Comparison of ENCODE assay signal across 13 cellular contexts in the genomic region with DNA sequence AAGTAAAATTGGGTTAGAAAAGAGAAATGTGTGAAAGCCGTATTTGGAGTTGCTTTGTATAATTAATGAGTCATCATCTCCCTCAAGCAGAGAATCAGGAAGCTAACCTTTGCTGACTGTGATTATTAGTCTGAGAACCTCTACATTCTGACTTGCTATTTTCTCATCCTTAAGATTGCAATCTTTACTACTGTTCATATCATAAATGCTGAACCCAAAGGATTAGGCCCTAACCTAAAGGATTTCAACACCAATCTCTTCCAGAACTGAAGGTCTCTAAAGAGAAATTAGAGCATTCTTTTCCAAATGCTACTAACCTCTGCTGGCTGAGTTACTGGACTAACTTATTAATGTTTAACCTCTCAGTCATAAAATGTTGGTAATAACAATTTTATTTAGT.
A peak's percentile ranks its signal among the peaks of the same experiment; 100 is the strongest.
DNase-seq lines count a peak whose midpoint lies in the region; ATAC-seq and TF ChIP-seq lines count a peak whose summit lies in the region.
"Had no signal": no experiment of that assay in that cellular context is flagged by ENCODE, and none has a peak within 500 bp of the region (broad histone marks: within the 10 kb centered on the region; RNA-seq: fewer than 3 reads in every experiment).

No MANE protein-coding gene starts in this region.

- no peak for TF ChIP-seq CTCF in activated B cell treated with CpG ODN at 0.5 μM for 24 hours (IDR thresholded peaks at IDR 0.05)

- no peak overlapping the region for H2AK5ac ChIP-seq in mesenchymal stem cell (ENCODE audit: low read length, severe bottlenecking)

- POLR2A ChIA-PET in activated B cell treated with CpG ODN at 0.5 μM for 24 hours (lab: Charles Lee) = interaction anchor here (0.8 to 1.2 kb wide), 2 partner anchors 11 to 17 kb away, joined by 3 to 6 read pairs; no protein-coding TSS in a partner anchor

- peak overlapping the region; percentile 81 for H3K27ac ChIP-seq in mesenchymal stem cell (ENCODE audit: low read length, poor library complexity, severe bottlenecking)
- H3K27ac ChIP-seq: neural progenitor cell had no signal

- H4K91ac ChIP-seq in mesenchymal stem cell (ENCODE audit: low read length) = no peak overlapping the region

- intact Hi-C loops in activated B cell treated with CpG ODN at 0.5 μM for 24 hours (cut with micrococcal nuclease) = loop anchor here (1.0 to 2.0 kb wide), 2 partner anchors 12 to 16 kb away; no protein-coding TSS in a partner anchor

- H3K4me2 ChIP-seq in mesenchymal stem cell (ENCODE audit: low read length, poor library complexity, severe bottlenecking) = no peak overlapping the region
- H3K4me2 ChIP-seq: neural progenitor cell had no signal

- H3K4me3 Mint-ChIP-seq in activated B cell treated with CpG ODN at 0.5 μM for 24 hours = peak overlapping the region; percentile 33
- no peak overlapping the region for H3K4me3 Mint-ChIP-seq in activated naive CD8-positive, alpha-beta T cell treated with anti-CD3 and anti-CD28 coated beads, Interleukin-2, amount 50 U/mL, for 24 hours
- H3K4me3 Mint-ChIP-seq: activated CD4-positive, alpha-beta T cell treated with anti-CD3 and anti-CD28 coated beads for 36 hours; neural progenitor cell had no signal

- H2BK5ac ChIP-seq in mesenchymal stem cell (ENCODE audit: low read depth, low read length, poor library complexity, severe bottlenecking) = no peak overlapping the region

- H3K36me3 ChIP-seq in mesenchymal stem cell (ENCODE audit: control insufficient read depth in 1 of 2, insufficient read depth in 2 of 2, low read depth in 1 of 2, low read length in 2 of 2) = no peaks in the 10 kb centered on the region
- H3K36me3 ChIP-seq: neural progenitor cell had no signal

- no peak overlapping the region for H3K9ac ChIP-seq in mesenchymal stem cell (ENCODE audit: low read length)
- H3K9ac ChIP-seq: neural progenitor cell had no signal

- H3K9me3 Mint-ChIP-seq in activated B cell treated with CpG ODN at 0.5 μM for 24 hours = peaks cover 16% of the 10 kb centered on the region
- peaks cover 17% of the 10 kb centered on the region for H3K9me3 Mint-ChIP-seq in activated naive CD8-positive, alpha-beta T cell treated with anti-CD3 and anti-CD28 coated beads, Interleukin-2, amount 50 U/mL, for 24 hours

- peaks cover 6% of the 10 kb centered on the region for H3K36me3 Mint-ChIP-seq in activated B cell treated with CpG ODN at 0.5 μM for 24 hours (ENCODE audit: low read depth)
- no peaks in the 10 kb centered on the region for H3K36me3 Mint-ChIP-seq in activated naive CD8-positive, alpha-beta T cell treated with anti-CD3 and anti-CD28 coated beads, Interleukin-2, amount 50 U/mL, for 24 hours (ENCODE audit: low read depth)

- no peak overlapping the region for H3K23ac ChIP-seq in mesenchymal stem cell (ENCODE audit: low read length in 2 of 2)

- no peak overlapping the region for H3K14ac ChIP-seq in mesenchymal stem cell (ENCODE audit: low read length in 2 of 2)

- DNase-seq in ELR (ENCODE audit: low read depth) = peak; percentile 16
- DNase-seq in activated B cell treated with CpG ODN at 0.5 μM for 24 hours = no peak
- DNase-seq in mesenchymal stem cell = peak; percentile 48
- no peak for DNase-seq in activated naive CD8-positive, alpha-beta T cell treated with anti-CD3 and anti-CD28 coated beads, Interleukin-2, amount 50 U/mL, for 24 hours
- DNase-seq in retina = no peak
- DNase-seq: activated CD4-positive, alpha-beta T cell treated with anti-CD3 and anti-CD28 coated beads for 36 hours; DMS79 treated with DMSO at 0.1 percent for 48 hours; glutamatergic neuron; NCI-H748 treated with DMSO at 0.1 percent for 48 hours had no signal

- no peak overlapping the region for H4K8ac ChIP-seq in mesenchymal stem cell (ENCODE audit: low read length)

- CTCF ChIA-PET in activated B cell treated with CpG ODN at 0.5 μM for 24 hours (lab: Charles Lee) = interaction anchor here (1.0 kb wide), 1 partner anchor 16 kb away, joined by 4 read pairs; no protein-coding TSS in a partner anchor

- peaks cover 5% of the 10 kb centered on the region for H3K9me3 ChIP-seq in mesenchymal stem cell (ENCODE audit: control insufficient read depth, low read length)

- no peaks in the 10 kb centered on the region for H3K79me1 ChIP-seq in mesenchymal stem cell (replicated peaks; ENCODE audit: low read length, poor library complexity, severe bottlenecking)

- no peak overlapping the region for H2BK12ac ChIP-seq in mesenchymal stem cell (ENCODE audit: low read length in 2 of 2)

- no CpG with 5 or more reads among the region's 1 CpG for WGBS in mesenchymal stem cell

- peak overlapping the region; percentile 60 for H3K27ac Mint-ChIP-seq in activated B cell treated with CpG ODN at 0.5 μM for 24 hours
- no peak overlapping the region for H3K27ac Mint-ChIP-seq in activated naive CD8-positive, alpha-beta T cell treated with anti-CD3 and anti-CD28 coated beads, Interleukin-2, amount 50 U/mL, for 24 hours
- H3K27ac Mint-ChIP-seq: activated CD4-positive, alpha-beta T cell treated with anti-CD3 and anti-CD28 coated beads for 36 hours; neural progenitor cell had no signal

- H3K4me3 ChIP-seq in mesenchymal stem cell (ENCODE audit: insufficient read depth in 1 of 2, low read depth in 1 of 2, low read length in 2 of 2) = no peak overlapping the region
- H3K4me3 ChIP-seq: neural progenitor cell had no signal

- ATAC-seq in HG03558 (IDR thresholded peaks at IDR 0.05; ENCODE audit: extremely low read depth, unreplicated experiment) (peak; percentile 73), activated B cell treated with CpG ODN at 0.5 μM for 24 hours (ENCODE audit: low read depth) (peak; percentile 88), GM21360 (IDR thresholded peaks at IDR 0.05; ENCODE audit: unreplicated experiment) (no peak), GM21619 (IDR thresholded peaks at IDR 0.05; ENCODE audit: unreplicated experiment) (no peak)
- no peak for ATAC-seq in activated naive CD8-positive, alpha-beta T cell treated with anti-CD3 and anti-CD28 coated beads, Interleukin-2, amount 50 U/mL, for 24 hours
- ATAC-seq: activated CD4-positive, alpha-beta T cell treated with anti-CD3 and anti-CD28 coated beads for 36 hours had no signal

- H3K4me1 Mint-ChIP-seq in activated B cell treated with CpG ODN at 0.5 μM for 24 hours = peaks cover 44% of the 10 kb centered on the region
- peaks cover 7% of the 10 kb centered on the region for H3K4me1 Mint-ChIP-seq in activated naive CD8-positive, alpha-beta T cell treated with anti-CD3 and anti-CD28 coated beads, Interleukin-2, amount 50 U/mL, for 24 hours

- no peaks in the 10 kb centered on the region for H3K27me3 Mint-ChIP-seq in activated B cell treated with CpG ODN at 0.5 μM for 24 hours
- H3K27me3 Mint-ChIP-seq in activated naive CD8-positive, alpha-beta T cell treated with anti-CD3 and anti-CD28 coated beads, Interleukin-2, amount 50 U/mL, for 24 hours = no peaks in the 10 kb centered on the region
- H3K27me3 Mint-ChIP-seq: activated CD4-positive, alpha-beta T cell treated with anti-CD3 and anti-CD28 coated beads for 36 hours had no signal

- no peak overlapping the region for H3K4ac ChIP-seq in mesenchymal stem cell (ENCODE audit: low read depth in 1 of 2, low read length in 2 of 2)

- H2AFZ ChIP-seq in mesenchymal stem cell (ENCODE audit: low read depth, low read length) = no peak overlapping the region
- H2AFZ ChIP-seq: neural progenitor cell had no signal

- no peak overlapping the region for H3K18ac ChIP-seq in mesenchymal stem cell (ENCODE audit: low read depth in 1 of 2, low read length in 2 of 2)

- peaks cover 3% of the 10 kb centered on the region for H3K4me1 ChIP-seq in mesenchymal stem cell (ENCODE audit: control insufficient read depth, insufficient read depth, low read depth, low read length)

- H3K27me3 ChIP-seq in mesenchymal stem cell (ENCODE audit: control insufficient read depth in 1 of 2, insufficient read depth in 1 of 2, low read length in 2 of 2) = no peaks in the 10 kb centered on the region
- H3K27me3 ChIP-seq: neural progenitor cell had no signal

- no peak overlapping the region for H2BK120ac ChIP-seq in mesenchymal stem cell (ENCODE audit: low read depth, low read length)

- H2BK15ac ChIP-seq in mesenchymal stem cell (ENCODE audit: low read depth, poor library complexity, severe bottlenecking) = no peak overlapping the region

Comparison
In these comparisons a context has a peak if more than half of its experiments do, and no peak if none do; other contexts are left out.
1. DNase-seq: peak in ELR (single experiment) and mesenchymal stem cell (single experiment); none in activated B cell treated with CpG ODN at 0.5 μM for 24 hours (single experiment), activated naive CD8-positive, alpha-beta T cell treated with anti-CD3 and anti-CD28 coated beads, Interleukin-2, amount 50 U/mL, for 24 hours (single experiment) and retina (single experiment).
2. ATAC-seq: peak in HG03558 (single experiment) and activated B cell treated with CpG ODN at 0.5 μM for 24 hours (single experiment); none in activated naive CD8-positive, alpha-beta T cell treated with anti-CD3 and anti-CD28 coated beads, Interleukin-2, amount 50 U/mL, for 24 hours (single experiment), GM21360 (single experiment) and GM21619 (single experiment).